Comparison of ENCODE assay signal across 1 cellular context in genomic region chr1:154148787-154149186, GRCh38.
TF ChIP-seq lines count a peak whose summit lies in the region.

No MANE protein-coding gene starts in this region.

TF ChIP-seq in GM23338, 12 proteins besides CTCF, POLR2A, EP300 and RAD21 (continued from another document):
- no peak for TF ChIP-seq ZNF462 (CRISPR knock-in tag; IDR thresholded peaks at IDR 0.05)
- TF ChIP-seq ZNF331 (CRISPR knock-in tag; IDR thresholded peaks at IDR 0.05; ENCODE audit: low read depth) = no peak
- TF ChIP-seq REST (IDR thresholded peaks at IDR 0.05; ENCODE audit: unreplicated experiment) = no peak
- no peak for TF ChIP-seq STAT1 (IDR thresholded peaks at IDR 0.05; ENCODE audit: unreplicated experiment)
- TF ChIP-seq ETS1 (IDR thresholded peaks at IDR 0.05) = no peak
- TF ChIP-seq ZNF114 (CRISPR knock-in tag; IDR thresholded peaks at IDR 0.05) = no peak
- no peak for TF ChIP-seq NANOG (IDR thresholded peaks at IDR 0.05; ENCODE audit: borderline replicate concordance)
- no peak for TF ChIP-seq CREB1 (CRISPR knock-in tag; IDR thresholded peaks at IDR 0.05; ENCODE audit: low read depth)
